Comparison of ENCODE assay signal across 1 cellular context in genomic region chr4:83605216-83605615, GRCh38.
TF ChIP-seq lines count a peak whose summit lies in the region.

No MANE protein-coding gene starts in this region.

TF ChIP-seq in H1, 55 proteins besides CTCF, POLR2A, EP300 and RAD21:
- no peak for TF ChIP-seq NRF1 (IDR thresholded peaks at IDR 0.05; ENCODE audit: low read depth, low read length)
- TF ChIP-seq SP4 (IDR thresholded peaks at IDR 0.05; ENCODE audit: low read length) = no peak
- TF ChIP-seq YY1 (IDR thresholded peaks at IDR 0.05; ENCODE audit: low read depth, low read length) = no peak
- TF ChIP-seq JUND (IDR thresholded peaks at IDR 0.05; ENCODE audit: low read length) = no peak
- no peak for TF ChIP-seq JUN (IDR thresholded peaks at IDR 0.05; ENCODE audit: low read depth, low read length)
- no peak for TF ChIP-seq GABPA (IDR thresholded peaks at IDR 0.05; ENCODE audit: borderline replicate concordance, insufficient read depth, low read length)
- TF ChIP-seq TAF1 (IDR thresholded peaks at IDR 0.05; ENCODE audit: low read depth, low read length) = no peak
- TF ChIP-seq TBP (IDR thresholded peaks at IDR 0.05; ENCODE audit: low read depth, low read length) = no peak
- no peak for TF ChIP-seq BACH1 (IDR thresholded peaks at IDR 0.05; ENCODE audit: low read length)
- no peak for TF ChIP-seq RNF2 (IDR thresholded peaks at IDR 0.05; ENCODE audit: borderline replicate concordance, low read depth, low read length, missing control alignments, poor library complexity, severe bottlenecking)
- TF ChIP-seq, protein P1, sequence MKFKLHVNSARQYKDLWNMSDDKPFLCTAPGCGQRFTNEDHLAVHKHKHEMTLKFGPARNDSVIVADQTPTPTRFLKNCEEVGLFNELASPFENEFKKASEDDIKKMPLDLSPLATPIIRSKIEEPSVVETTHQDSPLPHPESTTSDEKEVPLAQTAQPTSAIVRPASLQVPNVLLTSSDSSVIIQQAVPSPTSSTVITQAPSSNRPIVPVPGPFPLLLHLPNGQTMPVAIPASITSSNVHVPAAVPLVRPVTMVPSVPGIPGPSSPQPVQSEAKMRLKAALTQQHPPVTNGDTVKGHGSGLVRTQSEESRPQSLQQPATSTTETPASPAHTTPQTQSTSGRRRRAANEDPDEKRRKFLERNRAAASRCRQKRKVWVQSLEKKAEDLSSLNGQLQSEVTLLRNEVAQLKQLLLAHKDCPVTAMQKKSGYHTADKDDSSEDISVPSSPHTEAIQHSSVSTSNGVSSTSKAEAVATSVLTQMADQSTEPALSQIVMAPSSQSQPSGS (IDR thresholded peaks at IDR 0.05; ENCODE audit: low read length) = no peak
- TF ChIP-seq TEAD4 (IDR thresholded peaks at IDR 0.05; ENCODE audit: low read depth, low read length) = no peak
- TF ChIP-seq EGR1 (IDR thresholded peaks at IDR 0.05; ENCODE audit: borderline replicate concordance, low read depth, low read length) = no peak
- TF ChIP-seq SAP30 (IDR thresholded peaks at IDR 0.05; ENCODE audit: insufficient read depth, insufficient replicate concordance, low read length) = no peak
- no peak for TF ChIP-seq CHD1 (IDR thresholded peaks at IDR 0.05; ENCODE audit: low read depth, low read length)
- no peak for TF ChIP-seq SUZ12 (IDR thresholded peaks at IDR 0.05; ENCODE audit: low read length)
- no peak for TF ChIP-seq POU5F1 (IDR thresholded peaks at IDR 0.05; ENCODE audit: low read depth, low read length)
- no peak for TF ChIP-seq SIN3A (conservative IDR thresholded peaks at IDR 0.05 in 1 of 2, IDR thresholded peaks at IDR 0.05 in 1 of 2; ENCODE audit: low read depth in 1 of 2, low read length in 2 of 2)
